In the genomic region with DNA sequence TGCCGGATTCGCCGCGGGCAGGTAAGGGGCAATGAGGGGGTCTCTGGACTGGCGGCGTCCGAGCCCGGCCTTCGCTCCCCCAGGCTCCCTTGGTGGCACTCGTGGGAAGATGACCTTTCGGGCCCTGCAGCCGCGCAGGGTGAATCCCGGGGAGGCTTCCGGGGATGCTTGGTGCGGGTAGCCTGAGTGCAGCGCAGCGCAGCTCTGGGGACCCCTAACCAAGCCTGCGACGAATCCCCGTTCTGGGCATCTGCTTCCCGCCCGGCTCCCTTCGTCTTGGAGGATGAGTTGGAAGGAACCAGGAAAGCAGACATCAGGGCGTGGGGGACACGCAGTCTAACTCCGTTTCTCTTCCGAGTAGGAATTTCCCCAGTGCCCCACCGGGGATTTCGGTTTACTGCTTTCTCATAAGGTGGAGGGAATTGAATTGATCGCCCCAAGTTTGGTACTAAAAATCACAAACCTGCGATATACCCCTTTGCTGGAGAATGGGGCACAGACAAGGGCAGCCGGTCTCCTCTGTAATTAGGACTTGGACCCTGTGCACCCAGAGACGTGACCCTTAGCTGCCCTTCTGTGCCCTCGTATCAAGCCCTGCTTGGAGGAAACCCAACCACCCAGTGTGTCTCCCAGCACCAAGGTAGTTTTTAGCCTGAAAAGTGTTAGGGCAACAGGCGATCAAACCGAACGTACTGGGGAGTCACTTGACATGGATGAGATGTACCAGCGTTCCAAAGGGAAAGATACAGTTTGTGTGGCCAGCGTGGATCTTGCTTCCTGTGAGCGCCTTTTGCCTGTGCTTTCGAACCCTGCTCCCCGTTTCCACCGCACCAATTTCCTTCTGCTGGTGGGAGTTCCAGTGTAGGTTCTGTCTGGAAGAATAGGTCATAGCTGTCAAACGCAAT, we compare ENCODE assay signal across 7 cellular contexts. TPM values are rescaled to one million over a fixed set of nuclear protein-coding genes. Genes with fewer than 3 reads are reported as not detected.
DNase-seq lines count a peak whose midpoint lies in the region; ATAC-seq, FAIRE-seq and TF ChIP-seq lines count a peak whose summit lies in the region.

No MANE protein-coding gene starts in this region.

- H3K9me3 ChIP-seq in H1 (ENCODE audit: insufficient read depth in 2 of 2, low read depth in 1 of 2, low read length in 1 of 2) = no peaks in the 10 kb centered on the region
- H3K9me3 ChIP-seq in neuronal stem cell (replicated peaks in 1 of 2; ENCODE audit: control insufficient read depth in 2 of 2, insufficient read depth in 1 of 2, low read depth in 1 of 2, low read length in 2 of 2) = no peaks in the 10 kb centered on the region

- no peak overlapping the region for H2BK5ac ChIP-seq in H1 (ENCODE audit: low read depth, low read length)
- H2BK5ac ChIP-seq in neuronal stem cell (ENCODE audit: low read length) = peak overlapping the region; percentile 66

- peak; percentile 12 for ATAC-seq in GM19455 (IDR thresholded peaks at IDR 0.05; ENCODE audit: unreplicated experiment)
- ATAC-seq in HG03432 (IDR thresholded peaks at IDR 0.05; ENCODE audit: unreplicated experiment) = peak; percentile 18

- H3K79me1 ChIP-seq in H1 (ENCODE audit: low read depth, low read length) (no peaks in the 10 kb centered on the region), neuronal stem cell (ENCODE audit: low read depth, low read length) (no peaks in the 10 kb centered on the region)

- no peaks in the 10 kb centered on the region for H3K79me2 ChIP-seq in H1 (ENCODE audit: control insufficient read depth in 1 of 2, insufficient read depth in 2 of 2, low read length in 2 of 2)

- H2BK12ac ChIP-seq in H1 (ENCODE audit: low read depth, low read length) = no peak overlapping the region
- no peak overlapping the region for H2BK12ac ChIP-seq in neuronal stem cell (ENCODE audit: low read length)

- peaks cover 10% of the 10 kb centered on the region; the same call in 1 of the 2 replicates for H3K23me2 ChIP-seq in H1 (ENCODE audit: low read depth, low read length)

- no peak for TF ChIP-seq RAD21 in H1 (IDR thresholded peaks at IDR 0.05 in 1 of 2, conservative IDR thresholded peaks at IDR 0.05 in 1 of 2; ENCODE audit: low read depth in 2 of 2, low read length in 2 of 2)

- H3K14ac ChIP-seq in H1 (ENCODE audit: insufficient read length) (no peak overlapping the region), neuronal stem cell (ENCODE audit: low read length) (peak overlapping the region; percentile 10)

- H4K5ac ChIP-seq in H1 (ENCODE audit: insufficient read length, low read depth, low read length) = no peak overlapping the region

- H3K4me2 ChIP-seq in H1 (ENCODE audit: insufficient read depth in 1 of 2, low read depth in 2 of 2, low read length in 2 of 2) = peak overlapping the region; percentile 87 to 100
- peak overlapping the region; percentile 95 for H3K4me2 ChIP-seq in neuronal stem cell (ENCODE audit: insufficient read depth, low read length, poor library complexity, severe bottlenecking)

- FAIRE-seq in H1 (lab: Jason Lieb, UNC) = no peak

- no peak for DNase-seq in H1 (ENCODE audit: low read depth in 1 of 2, low spot score in 2 of 2)
- DNase-seq in neuronal stem cell (ENCODE audit: low spot score) = no peak
- no peak for DNase-seq in superior temporal gyrus (ENCODE audit: extremely low spot score)
- DNase-seq in SKM-1 (lab: John Stamatoyannopoulos, UW; ENCODE audit: unreplicated experiment) = no peak
- DNase-seq in NCI-H2081 treated with DMSO at 0.1 percent for 48 hours (lab: John Stamatoyannopoulos, UW) = no peak

- H3K27ac ChIP-seq in H1 (ENCODE audit: low read depth, low read length) = no peak overlapping the region
- H3K27ac ChIP-seq in neuronal stem cell (replicated peaks; ENCODE audit: low read length) = no peak overlapping the region

- H2BK120ac ChIP-seq in H1 (replicated peaks; ENCODE audit: low read depth, low read length) = no peak overlapping the region
- no peak overlapping the region for H2BK120ac ChIP-seq in neuronal stem cell (ENCODE audit: low read depth, low read length)

- H3K4ac ChIP-seq in H1 (replicated peaks; ENCODE audit: insufficient read length, low read depth, low read length) = no peak overlapping the region
- no peak overlapping the region for H3K4ac ChIP-seq in neuronal stem cell (ENCODE audit: low read length)

- no peak for TF ChIP-seq POLR2A in H1 (IDR thresholded peaks at IDR 0.05; ENCODE audit: control extremely low read depth in 1 of 2, low read depth in 2 of 2, low read length in 2 of 2)

- H2BK15ac ChIP-seq in H1 (ENCODE audit: low read length) (no peak overlapping the region), neuronal stem cell (ENCODE audit: low read length) (peak overlapping the region; percentile 26)

- H3K9ac ChIP-seq in H1 (replicated peaks in 1 of 4; ENCODE audit: extremely low read depth in 1 of 4, low read depth in 3 of 4, low read length in 3 of 4) (no peak overlapping the region), neuronal stem cell (ENCODE audit: low read depth, low read length, poor library complexity) (peak overlapping the region; percentile 60)

- H3K4me1 ChIP-seq in H1 (replicated peaks in 1 of 4; ENCODE audit: control insufficient read depth in 3 of 4, insufficient read depth in 4 of 4, low read length in 3 of 4) (peaks cover 0 to 1% (median 0%) of the 10 kb centered on the region in 4 experiments; a peak in 3 of 7 replicates), neuronal stem cell (ENCODE audit: control insufficient read depth in 2 of 2, insufficient read depth in 1 of 2, low read depth in 1 of 2, low read length in 2 of 2) (peaks cover 0 to 1% of the 10 kb centered on the region in 2 donors)

- TF ChIP-seq CTCF in H1 (IDR thresholded peaks at IDR 0.05; ENCODE audit: control extremely low read depth in 1 of 3, insufficient read depth in 1 of 3, low read depth in 1 of 3, low read length in 3 of 3) = no peak

- no peak overlapping the region; the same call in 1 of the 2 replicates for H2AFZ ChIP-seq in H1 (ENCODE audit: low read length)
- peak overlapping the region; percentile 89 for H2AFZ ChIP-seq in neuronal stem cell (ENCODE audit: low read length)

- WGBS in H1 (ENCODE audit: extremely low coverage in 1 of 2, insufficient coverage in 1 of 2, insufficient read length in 1 of 2, insufficient replicate concordance in 2 of 2, low coverage in 1 of 2, low lambda C conversion rate in 2 of 2, missing lambda C conversion rate in 1 of 2), 2 experiments = 40% methylated on average over 45 of the region's 45 CpGs; no CpG with 5 or more reads in 1 of the 2 experiments
- WGBS in neuronal stem cell (ENCODE audit: extremely low coverage in 2 of 2, insufficient read length in 2 of 2, insufficient replicate concordance in 1 of 2), 2 donors = no CpG with 5 or more reads among the region's 45 CpGs

- no peak for TF ChIP-seq EP300 in H1 (IDR thresholded peaks at IDR 0.05; ENCODE audit: borderline replicate concordance in 1 of 2, low read depth in 2 of 2, low read length in 2 of 2)

- peak overlapping the region; percentile 56 to 75 (median 69) for H3K4me3 ChIP-seq in H1 (ENCODE audit: extremely low read depth in 1 of 4, insufficient read depth in 2 of 4, low read depth in 3 of 4, low read length in 4 of 4)
- H3K4me3 ChIP-seq in neuronal stem cell (ENCODE audit: low read length in 2 of 2) = peak overlapping the region; percentile 40 to 81

- H3K18ac ChIP-seq in H1 (ENCODE audit: extremely low read depth, low read length) (no peak overlapping the region), neuronal stem cell (ENCODE audit: low read length) (peak overlapping the region; percentile 23)

- POLR2A ChIA-PET in H1 (lab: Charles Lee; ENCODE audit: partially characterized antibody) = interaction anchor here (1.5 to 2.7 kb wide), 2 partner anchors 36 to 42 kb away, joined by 3 to 12 read pairs; no protein-coding TSS in a partner anchor

- H4K20me1 ChIP-seq in H1 (replicated peaks in 1 of 2; ENCODE audit: control insufficient read depth in 1 of 2, insufficient read depth in 2 of 2, low read length in 2 of 2) = no peaks in the 10 kb centered on the region

- H4K91ac ChIP-seq in H1 (replicated peaks; ENCODE audit: insufficient read length, low read length) (no peak overlapping the region), neuronal stem cell (ENCODE audit: low read depth, low read length, poor library complexity) (no peak overlapping the region)

- CTCF ChIA-PET in H1 (lab: Charles Lee; ENCODE audit: partially characterized antibody) = interaction anchor here (1.0 to 2.2 kb wide), 6 partner anchors 8 to 204 kb away, joined by 3 to 7 read pairs (median 3); no protein-coding TSS in a partner anchor

- no peak overlapping the region for H2BK20ac ChIP-seq in H1 (ENCODE audit: low read length)

- H3K36me3 ChIP-seq in H1 (ENCODE audit: control insufficient read depth in 2 of 4, insufficient read depth in 4 of 4, low read length in 3 of 4) = no peaks in the 10 kb centered on the region
- H3K36me3 ChIP-seq in neuronal stem cell (replicated peaks in 1 of 2; ENCODE audit: control insufficient read depth in 2 of 2, insufficient read depth in 2 of 2, low read length in 2 of 2) = no peaks in the 10 kb centered on the region

- H3K23ac ChIP-seq in H1 (ENCODE audit: insufficient read length) (no peak overlapping the region), neuronal stem cell (ENCODE audit: low read depth, low read length, poor library complexity) (peak overlapping the region; percentile 26)

- no peak overlapping the region for H2AK5ac ChIP-seq in H1 (ENCODE audit: low read depth, low read length)
- no peak overlapping the region for H2AK5ac ChIP-seq in neuronal stem cell (ENCODE audit: low read depth, low read length)

- no peak overlapping the region for H3K56ac ChIP-seq in H1 (replicated peaks; ENCODE audit: insufficient read length, low read depth, low read length)

- no peak overlapping the region for H4K8ac ChIP-seq in H1 (ENCODE audit: extremely low read depth, insufficient read depth, low read length)
- H4K8ac ChIP-seq in neuronal stem cell (ENCODE audit: low read depth, low read length) = no peak overlapping the region

- H3K27me3 ChIP-seq in H1 (replicated peaks in 1 of 4; ENCODE audit: control insufficient read depth in 3 of 4, extremely low read depth in 1 of 4, insufficient read depth in 3 of 4, low read length in 3 of 4) (peaks cover 13 to 37% (median 21%) of the 10 kb centered on the region in 4 experiments), neuronal stem cell (ENCODE audit: control insufficient read depth in 3 of 3, insufficient read depth in 3 of 3, low read depth in 1 of 3, low read length in 3 of 3) (peaks cover 6 to 80% (median 18%) of the 10 kb centered on the region in 3 experiments)

RNA-seq across cellular contexts. Expression of a gene that starts 1.0 kb away (rescaled TPM):
- 0.20 and 0.23 TPM in 2 replicates for total RNA-seq in H1 (2021; fragmentation: NEBNext Ultra II Directional; extraction: Animal tissue kit (Norgen Biotek cat#: 25700))
- 0.39 and 0.74 TPM in 2 replicates for polyA plus RNA-seq in H1 (2011; rRNA removed)
- 0.63 TPM for polyA plus RNA-seq in H1 (2011; cell fraction: cytosol; rRNA removed)
- polyA plus RNA-seq in H1 (2011; cell fraction: nucleus; rRNA removed) = 0.58 TPM
- polyA plus RNA-seq in H1 (2012, experiment 1 of 2) = 0.11 to 0.51 TPM (median 0.29 TPM) in 4 replicates
- not detected for polyA plus RNA-seq in H1 (2012, experiment 2 of 2)
- 0.79 TPM for polyA plus RNA-seq in H1 (2013, experiment 1 of 2)
- 0.72 TPM for polyA plus RNA-seq in H1 (2013, experiment 2 of 2)
- polyA minus RNA-seq in H1 (2011; rRNA and poly(A)+ RNA removed) = 3.1 and 4.2 TPM in 2 replicates
- not detected for polyA minus RNA-seq in H1 (2011; cell fraction: cytosol; rRNA and poly(A)+ RNA removed)
- polyA minus RNA-seq in H1 (2011; cell fraction: nucleus; rRNA and poly(A)+ RNA removed) = 3.6 TPM
- 0.18 TPM for polyA plus RNA-seq in neuronal stem cell (2013, experiment 1 of 2)
- 0.25 TPM for polyA plus RNA-seq in neuronal stem cell (2013, experiment 2 of 2)

RNA-seq across cellular contexts. Expression of a gene that starts 52.0 kb away (rescaled TPM):
- 28.2 and 36.9 TPM in 2 replicates for total RNA-seq in H1 (2021; fragmentation: NEBNext Ultra II Directional; extraction: Animal tissue kit (Norgen Biotek cat#: 25700))
- polyA plus RNA-seq in H1 (2011; rRNA removed) = 7.6 and 11.5 TPM in 2 replicates
- polyA plus RNA-seq in H1 (2011; cell fraction: cytosol; rRNA removed) = 15.6 TPM
- polyA plus RNA-seq in H1 (2011; cell fraction: nucleus; rRNA removed) = 22.8 TPM
- 6.7 to 18.2 TPM (median 7.5 TPM) in 4 replicates for polyA plus RNA-seq in H1 (2012, experiment 1 of 2)
- polyA plus RNA-seq in H1 (2012, experiment 2 of 2) = 0.84 TPM
- polyA plus RNA-seq in H1 (2013, experiment 1 of 2) = 20.9 TPM
- polyA plus RNA-seq in H1 (2013, experiment 2 of 2) = 16.5 TPM
- 24.9 and 26.4 TPM in 2 replicates for polyA minus RNA-seq in H1 (2011; rRNA and poly(A)+ RNA removed)
- 6.1 TPM for polyA minus RNA-seq in H1 (2011; cell fraction: cytosol; rRNA and poly(A)+ RNA removed)
- polyA minus RNA-seq in H1 (2011; cell fraction: nucleus; rRNA and poly(A)+ RNA removed) = 339 TPM
- 5.1 TPM for polyA plus RNA-seq in neuronal stem cell (2013, experiment 1 of 2)
- polyA plus RNA-seq in neuronal stem cell (2013, experiment 2 of 2) = 5.2 TPM
